In the genomic region with DNA sequence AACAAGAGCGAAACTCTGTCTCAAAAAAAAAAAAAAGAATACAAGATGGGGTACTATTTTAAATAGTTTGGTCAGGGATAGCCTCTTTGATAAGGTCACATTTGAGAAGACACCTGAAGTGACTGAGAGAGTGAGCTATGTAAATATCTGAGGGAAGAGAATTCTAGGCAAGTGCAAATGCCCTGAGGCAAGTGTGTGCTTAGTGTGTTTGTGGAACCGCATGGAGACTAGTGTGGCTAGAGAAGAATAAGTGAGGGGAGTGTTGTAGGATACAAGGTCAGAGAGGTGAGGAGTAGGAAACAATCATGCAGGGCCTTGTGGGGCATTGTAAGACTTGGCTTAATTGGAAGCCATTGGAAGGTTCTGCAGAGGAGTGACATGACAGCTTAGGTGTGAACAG, we compare ENCODE assay signal across 41 cellular contexts. TPM values are rescaled to one million over a fixed set of nuclear protein-coding genes. Genes with fewer than 3 reads are reported as not detected.
"Had no signal": no experiment of that assay in that cellular context is flagged by ENCODE, and none has a peak within 500 bp of the region (broad histone marks: within the 10 kb centered on the region; RNA-seq: fewer than 3 reads in every experiment).

No MANE protein-coding gene starts in this region.

- H3K36me3 Mint-ChIP-seq: activated CD4-positive, alpha-beta memory T cell treated with anti-CD3 and anti-CD28 coated beads for 36 hours; activated naive CD4-positive, alpha-beta T cell treated with anti-CD3 and anti-CD28 coated beads, Interleukin-2, amount 50 U/mL, for 72 hours had no signal

- FAIRE-seq: astrocyte, bronchial epithelial cell, TTC549 had no signal

- H3K36me3 ChIP-seq: adrenal gland, brain microvascular endothelial cell, cardiac muscle cell had no signal

- H3K9me3 ChIP-seq: adrenal gland, body of pancreas had no signal

- H3K4me3 ChIP-seq: adrenal gland, body of pancreas, cardiac muscle cell had no signal

- H3K27ac ChIP-seq: adrenal gland, body of pancreas, brain microvascular endothelial cell, cardiac muscle cell, VCaP had no signal

- H3K27ac Mint-ChIP-seq: activated B cell treated with CpG ODN at 0.5 μM for 24 hours; activated CD4-positive, alpha-beta memory T cell treated with anti-CD3 and anti-CD28 coated beads for 36 hours; activated CD8-positive, alpha-beta T cell treated with anti-CD3 and anti-CD28 coated beads for 36 hours; activated naive CD4-positive, alpha-beta T cell treated with anti-CD3 and anti-CD28 coated beads for 36 hours; activated naive CD4-positive, alpha-beta T cell treated with anti-CD3 and anti-CD28 coated beads, Interleukin-2, amount 50 U/mL, for 72 hours; activated naive CD8-positive, alpha-beta T cell treated with anti-CD3 and anti-CD28 coated beads, Interleukin-2, amount 10 ng/mL, durations not matched to agents 7 days and 5 days; activated T-cell treated with anti-CD3 and anti-CD28 coated beads, Interleukin-2, amount 50 U/mL, for 72 hours; activated T-helper 1 cell treated with anti-CD3 and anti-CD28 coated beads, Interleukin-12 subunit alpha, Interleukin-12 subunit beta, Interleukin-2, Interleukin-4 antibody, amounts not matched to agents 30 ng/mL and 10 ng/mL and 1 ng/mL, durations not matched to agents 14 hours and 24 hours and 36 hours; activated T-helper 17 cell treated with anti-CD3 and anti-CD28 coated beads, Interleukin-2, amount 50 U/mL, for 72 hours; T-cell; T-helper 2 cell treated with Interferon-gamma antibody and Interleukin-4, amounts not matched to agents 5 μg/mL and 100 μg/mL, for 36 hours had no signal

- ATAC-seq: activated CD8-positive, alpha-beta T cell treated with anti-CD3 and anti-CD28 coated beads for 36 hours; activated naive CD4-positive, alpha-beta T cell treated with anti-CD3 and anti-CD28 coated beads, Interleukin-2, amount 50 U/mL, for 72 hours; activated T-cell treated with anti-CD3 and anti-CD28 coated beads, Interleukin-2, amount 50 U/mL, for 4 hours; activated T-cell treated with anti-CD3 and anti-CD28 coated beads, Interleukin-2, amount 50 U/mL, for 72 hours; activated T-helper 17 cell treated with anti-CD3 and anti-CD28 coated beads, Interleukin-2, amount 50 U/mL, for 72 hours; body of pancreas; T-cell had no signal

- H3K27me3 ChIP-seq: adrenal gland, body of pancreas, brain microvascular endothelial cell, cardiac muscle cell had no signal

- H3K9me3 Mint-ChIP-seq: activated B cell treated with CpG ODN at 0.5 μM for 24 hours; activated CD4-positive, alpha-beta memory T cell treated with anti-CD3 and anti-CD28 coated beads for 36 hours; activated CD4-positive, alpha-beta T cell treated with anti-CD3 and anti-CD28 coated beads, Interleukin-2, amount 10 ng/mL, durations not matched to agents 24 days and 14 days; activated CD8-positive, alpha-beta T cell treated with anti-CD3 and anti-CD28 coated beads for 36 hours; activated naive CD4-positive, alpha-beta T cell treated with anti-CD3 and anti-CD28 coated beads for 36 hours; activated naive CD4-positive, alpha-beta T cell treated with anti-CD3 and anti-CD28 coated beads, Interleukin-2, amount 50 U/mL, for 72 hours; activated naive CD8-positive, alpha-beta T cell treated with anti-CD3 and anti-CD28 coated beads, Interleukin-2, amount 10 ng/mL, durations not matched to agents 7 days and 5 days; activated T-cell treated with anti-CD3 and anti-CD28 coated beads, Interleukin-2, amount 50 U/mL, for 4 hours; activated T-cell treated with anti-CD3 and anti-CD28 coated beads, Interleukin-2, amount 50 U/mL, for 72 hours; activated T-helper 1 cell treated with anti-CD3 and anti-CD28 coated beads, Interleukin-12 subunit alpha, Interleukin-12 subunit beta, Interleukin-2, Interleukin-4 antibody, amounts not matched to agents 30 ng/mL and 10 ng/mL and 1 ng/mL, durations not matched to agents 14 hours and 24 hours and 36 hours; activated T-helper 17 cell treated with anti-CD3 and anti-CD28 coated beads, Interleukin-2, amount 50 U/mL, for 72 hours; central memory CD8-positive, alpha-beta T cell; T-cell; T-helper 2 cell treated with Interferon-gamma antibody and Interleukin-4, amounts not matched to agents 5 μg/mL and 100 μg/mL, for 36 hours had no signal

- H3K27me3 Mint-ChIP-seq: activated B cell treated with CpG ODN at 0.5 μM for 24 hours; activated CD4-positive, alpha-beta memory T cell treated with anti-CD3 and anti-CD28 coated beads for 36 hours; activated CD4-positive, alpha-beta T cell treated with anti-CD3 and anti-CD28 coated beads, Interleukin-2, amount 10 ng/mL, durations not matched to agents 24 days and 14 days; activated CD8-positive, alpha-beta T cell treated with anti-CD3 and anti-CD28 coated beads for 36 hours; activated T-helper 17 cell treated with anti-CD3 and anti-CD28 coated beads, Interleukin-2, amount 50 U/mL, for 72 hours; central memory CD8-positive, alpha-beta T cell; T-cell had no signal

- H3K4me3 Mint-ChIP-seq: activated B cell treated with CpG ODN at 0.5 μM for 24 hours; activated CD4-positive, alpha-beta memory T cell treated with anti-CD3 and anti-CD28 coated beads for 36 hours; activated CD4-positive, alpha-beta T cell treated with anti-CD3 and anti-CD28 coated beads, Interleukin-2, amount 10 ng/mL, durations not matched to agents 24 days and 14 days; activated CD8-positive, alpha-beta T cell treated with anti-CD3 and anti-CD28 coated beads for 36 hours; activated naive CD4-positive, alpha-beta T cell treated with anti-CD3 and anti-CD28 coated beads for 36 hours; activated naive CD8-positive, alpha-beta T cell treated with anti-CD3 and anti-CD28 coated beads, Interleukin-2, amount 10 ng/mL, durations not matched to agents 7 days and 5 days; activated T-cell treated with anti-CD3 and anti-CD28 coated beads, Interleukin-2, amount 50 U/mL, for 4 hours; activated T-cell treated with anti-CD3 and anti-CD28 coated beads, Interleukin-2, amount 50 U/mL, for 72 hours; activated T-helper 1 cell treated with anti-CD3 and anti-CD28 coated beads, Interleukin-12 subunit alpha, Interleukin-12 subunit beta, Interleukin-2, Interleukin-4 antibody, amounts not matched to agents 30 ng/mL and 10 ng/mL and 1 ng/mL, durations not matched to agents 14 hours and 24 hours and 36 hours; activated T-helper 17 cell treated with anti-CD3 and anti-CD28 coated beads, Interleukin-2, amount 50 U/mL, for 72 hours; central memory CD8-positive, alpha-beta T cell; T-cell; T-helper 2 cell treated with Interferon-gamma antibody and Interleukin-4, amounts not matched to agents 5 μg/mL and 100 μg/mL, for 36 hours had no signal

- DNase-seq: activated B cell treated with CpG ODN at 0.5 μM for 24 hours; activated CD4-positive, alpha-beta memory T cell treated with anti-CD3 and anti-CD28 coated beads for 36 hours; activated CD4-positive, alpha-beta T cell treated with anti-CD3 and anti-CD28 coated beads for 4 hours; activated CD4-positive, alpha-beta T cell treated with anti-CD3 and anti-CD28 coated beads, Interleukin-2, amount 10 ng/mL, durations not matched to agents 24 days and 14 days; activated CD4-positive, alpha-beta T cell treated with anti-CD3 and anti-CD28 coated beads, Interleukin-2, amount 50 U/mL, for 1 hour; activated CD4-positive, alpha-beta T cell treated with anti-CD3 and anti-CD28 coated beads, Interleukin-2, amount 50 U/mL, for 4 hours; activated CD4-positive, CD25-positive, alpha-beta regulatory T cell treated with anti-CD3 and anti-CD28 coated beads, Interleukin-2, amount 50 U/mL, for 72 hours; activated CD8-positive, alpha-beta memory T cell treated with anti-CD3 and anti-CD28 coated beads, Interleukin-2, amount 50 U/mL, for 4 hours; activated CD8-positive, alpha-beta T cell treated with anti-CD3 and anti-CD28 coated beads for 36 hours; activated effector memory CD4-positive, alpha-beta T cell treated with anti-CD3 and anti-CD28 coated beads, Interleukin-2, amount 50 U/mL, for 16 hours; activated gamma-delta T cell treated with Interleukin-2 at 50 U/mL for 16 hours; activated naive CD4-positive, alpha-beta T cell; activated naive CD4-positive, alpha-beta T cell treated with anti-CD3 and anti-CD28 coated beads for 36 hours; activated naive CD4-positive, alpha-beta T cell treated with anti-CD3 and anti-CD28 coated beads, Interleukin-2, amount 50 U/mL, for 16 hours; activated naive CD8-positive, alpha-beta T cell treated with anti-CD3 and anti-CD28 coated beads, Interleukin-2, amount 10 ng/mL, durations not matched to agents 7 days and 5 days; activated T-cell treated with anti-CD3 and anti-CD28 coated beads for 4 hours; activated T-cell treated with anti-CD3 and anti-CD28 coated beads, Interleukin-2, amount 50 U/mL, for 1 hour; activated T-cell treated with anti-CD3 and anti-CD28 coated beads, Interleukin-2, amount 50 U/mL, for 4 hours; activated T-cell treated with anti-CD3 and anti-CD28 coated beads, Interleukin-2, amount 50 U/mL, for 72 hours; adrenal gland; amniotic stem cell; aorta; body of pancreas; brain microvascular endothelial cell; caudate nucleus; cerebellar nuclear complex; T-cell; T-helper 2 cell; T-helper 9 cell had no signal

RNA-seq across cellular contexts. Expression of a gene that starts 3.4 kb away (rescaled TPM):
- total RNA-seq: activated B cell treated with CpG ODN at 0.5 μM for 24 hours; activated CD4-positive, alpha-beta memory T cell treated with anti-CD3 and anti-CD28 coated beads for 36 hours; activated CD4-positive, alpha-beta T cell treated with anti-CD3 and anti-CD28 coated beads, Interleukin-2, amount 10 ng/mL, durations not matched to agents 24 days and 14 days; activated CD8-positive, alpha-beta memory T cell treated with anti-CD3 and anti-CD28 coated beads for 36 hours; activated naive CD4-positive, alpha-beta T cell treated with anti-CD3 and anti-CD28 coated beads for 36 hours; activated naive CD8-positive, alpha-beta T cell treated with anti-CD3 and anti-CD28 coated beads, Interleukin-2, amount 10 ng/mL, durations not matched to agents 7 days and 5 days; activated T-cell treated with anti-CD3 and anti-CD28 coated beads, Interleukin-2, amount 50 U/mL, for 4 hours; activated T-helper 1 cell treated with anti-CD3 and anti-CD28 coated beads, Interleukin-12 subunit alpha, Interleukin-12 subunit beta, Interleukin-2, Interleukin-4 antibody, amounts not matched to agents 30 ng/mL and 10 ng/mL and 1 ng/mL, durations not matched to agents 14 hours and 24 hours and 36 hours; body of pancreas; T-cell; T-helper 1 cell treated with Interleukin-12 subunit alpha and Interleukin-12 subunit beta and Interleukin-4 antibody, amounts not matched to agents 30 ng/mL and 1 ng/mL, for 36 hours had no signal
